In the genomic region with DNA sequence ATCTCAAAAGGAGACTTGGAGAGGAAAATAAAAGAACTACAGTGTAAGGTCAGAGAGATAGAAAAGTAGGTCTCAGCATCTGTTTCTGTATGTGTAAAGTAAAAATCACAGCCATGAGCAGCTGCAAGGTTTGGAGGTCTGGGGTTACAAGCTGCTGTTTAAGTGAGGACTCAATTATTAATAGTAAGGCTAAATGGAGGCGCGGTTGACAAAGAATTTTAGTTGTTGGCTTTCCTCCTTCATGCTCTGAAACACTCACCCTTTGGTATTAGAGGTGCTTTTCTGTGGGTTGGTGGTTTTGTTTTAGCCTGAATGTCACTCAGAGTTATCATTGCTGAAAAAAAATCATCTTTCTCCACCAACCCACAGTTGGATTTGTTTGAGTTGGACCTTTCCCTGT, we compare ENCODE assay signal across 34 cellular contexts. TPM values are rescaled to one million over a fixed set of nuclear protein-coding genes. Genes with fewer than 3 reads are reported as not detected.
"Had no signal": no experiment of that assay in that cellular context is flagged by ENCODE, and none has a peak within 500 bp of the region (broad histone marks: within the 10 kb centered on the region; RNA-seq: fewer than 3 reads in every experiment).

No MANE protein-coding gene starts in this region.

- H3K27ac ChIP-seq: colonic mucosa, epithelial cell of prostate, gastrocnemius medialis, lower lobe of right lung, ovary, psoas muscle, sigmoid colon, skin epidermis, spleen, testis, tibial artery had no signal

- H3K9me3 Mint-ChIP-seq: dendritic cell treated with granulocyte-macrophage colony-stimulating factor and Interleukin-4, amounts not matched to agents 40 ng/mL and 50 ng/mL, for 4 days; endodermal cell; mesothelial cell of epicardium; stimulated activated memory B cell treated with anti-CD40 and anti-IgM and Interleukin-4, amounts not matched to agents 10 μg/mL and 1 μg/mL and 100 μg/mL, for 72 hours; type B pancreatic cell had no signal

- H3K9me3 ChIP-seq: colonic mucosa, gastrocnemius medialis, lower lobe of right lung, mucosa of descending colon, ovary, psoas muscle, sigmoid colon, spleen, testis, tibial artery had no signal

- ATAC-seq: esophagus mucosa; gastrocnemius medialis; left ventricle myocardium superior; lower lobe of right lung; mucosa of descending colon; naive thymus-derived CD8-positive, alpha-beta T cell; psoas muscle; right cardiac atrium; stimulated activated memory B cell treated with anti-CD40 and anti-IgM and Interleukin-4, amounts not matched to agents 10 μg/mL and 1 μg/mL and 100 μg/mL, for 72 hours; stimulated activated naive CD8-positive, alpha-beta T cell treated with anti-CD3 and anti-CD28 coated beads, Interleukin-15, Interleukin-2, amounts not matched to agents 100 U/mL and 50 U/mL, for 24 hours had no signal

- H3K4me1 Mint-ChIP-seq: mesothelial cell of epicardium; naive thymus-derived CD8-positive, alpha-beta T cell; stimulated activated memory B cell treated with anti-CD40 and anti-IgM and Interleukin-4, amounts not matched to agents 10 μg/mL and 1 μg/mL and 100 μg/mL, for 72 hours had no signal

- H3K27ac Mint-ChIP-seq: dendritic cell treated with granulocyte-macrophage colony-stimulating factor and Interleukin-4, amounts not matched to agents 40 ng/mL and 50 ng/mL, for 4 days; endodermal cell; mesothelial cell of epicardium; stimulated activated memory B cell treated with anti-CD40 and anti-IgM and Interleukin-4, amounts not matched to agents 10 μg/mL and 1 μg/mL and 100 μg/mL, for 72 hours; type B pancreatic cell had no signal

- H3K36me3 ChIP-seq: colonic mucosa, gastrocnemius medialis, lower lobe of right lung, ovary, sigmoid colon, spleen, tibial artery had no signal

- H3K36me3 Mint-ChIP-seq: mesothelial cell of epicardium; stimulated activated memory B cell treated with anti-CD40 and anti-IgM and Interleukin-4, amounts not matched to agents 10 μg/mL and 1 μg/mL and 100 μg/mL, for 72 hours; type B pancreatic cell had no signal

- H3K4me3 Mint-ChIP-seq: dendritic cell treated with granulocyte-macrophage colony-stimulating factor and Interleukin-4, amounts not matched to agents 40 ng/mL and 50 ng/mL, for 4 days; endodermal cell; mesothelial cell of epicardium; naive thymus-derived CD8-positive, alpha-beta T cell; stimulated activated memory B cell treated with anti-CD40 and anti-IgM and Interleukin-4, amounts not matched to agents 10 μg/mL and 1 μg/mL and 100 μg/mL, for 72 hours; type B pancreatic cell had no signal

- FAIRE-seq: keratinocyte, urothelium cell line had no signal

- H3K27me3 ChIP-seq: colonic mucosa, ovary, sigmoid colon, spleen, testis, tibial artery had no signal

- DNase-seq: colonic mucosa; effector CD8-positive, alpha-beta T cell; endodermal cell; foreskin fibroblast; gastrocnemius medialis; head of caudate nucleus; left ventricle myocardium superior; lower lobe of right lung; mucosa of descending colon; naive thymus-derived CD8-positive, alpha-beta T cell; occipital lobe; ovary; posterior cingulate gyrus; psoas muscle; right cardiac atrium; sigmoid colon; spleen; stimulated activated CD4-positive, alpha-beta T cell treated with anti-CD3 and anti-CD28 coated beads, Interleukin-4, amount 100 ng/mL, for 4 hours; stimulated activated naive CD8-positive, alpha-beta T cell treated with anti-CD3 and anti-CD28 coated beads, Interleukin-15, Interleukin-2, amounts not matched to agents 100 U/mL and 50 U/mL, for 24 hours; substantia nigra; testis; tibial artery had no signal

- H3K4me3 ChIP-seq: colonic mucosa, gastrocnemius medialis, lower lobe of right lung, mucosa of descending colon, ovary, psoas muscle, sigmoid colon, skin epidermis, spleen, testis, tibial artery had no signal

- H3K27me3 Mint-ChIP-seq: dendritic cell treated with granulocyte-macrophage colony-stimulating factor and Interleukin-4, amounts not matched to agents 40 ng/mL and 50 ng/mL, for 4 days had no signal

- H3K4me1 ChIP-seq: colonic mucosa, gastrocnemius medialis, lower lobe of right lung, psoas muscle, spleen, testis, tibial artery had no signal

RNA-seq across cellular contexts. Expression of gene HAO2, which starts 59.8 kb away (rescaled TPM):
- total RNA-seq: colonic mucosa; endodermal cell; esophagus mucosa; glomerular endothelial cell; left ventricle myocardium superior; lower lobe of right lung; mesothelial cell of epicardium; mucosa of descending colon; naive thymus-derived CD8-positive, alpha-beta T cell; occipital lobe; psoas muscle; renal cortical epithelial cell; right cardiac atrium; sigmoid colon; testis had no signal
- polyA plus RNA-seq: keratinocyte; naive thymus-derived CD8-positive, alpha-beta T cell; neural cell; ovary; psoas muscle; right cardiac atrium; sigmoid colon had no signal
